Comparison of ENCODE assay signal across 1 cellular context in genomic region chr22:36528795-36529718, GRCh38.
TF ChIP-seq lines count a peak whose summit lies in the region.

TSS of gene EIF3D (minus strand) at chr22:36529166. CDS start at chr22:36526121, 3,045 bp downstream.

TF ChIP-seq in HEK293, 187 proteins besides CTCF, POLR2A, EP300 and RAD21 (continued from another document and continues in another):
- TF ChIP-seq PRDM6 (tag by site-specific recombination; IDR thresholded peaks at IDR 0.05) (no peak), ZNF324 (tag by site-specific recombination; IDR thresholded peaks at IDR 0.05) (peak; percentile 68; the same call in 1 of the 2 replicates), ZXDB (tag by site-specific recombination; IDR thresholded peaks at IDR 0.05) (peak; percentile 93), ZNF488 (tag by site-specific recombination; IDR thresholded peaks at IDR 0.05) (no peak), ZNF174 (tag by site-specific recombination; IDR thresholded peaks at IDR 0.05) (no peak), ZSCAN30 (tag by site-specific recombination; IDR thresholded peaks at IDR 0.05) (peak; percentile 45; the same call in 1 of the 2 replicates), TRIM28 (IDR thresholded peaks at IDR 0.05; ENCODE audit: borderline replicate concordance, low read length) (peak; percentile 44; the same call in 1 of the 2 replicates), ZNF426 (tag by site-specific recombination; IDR thresholded peaks at IDR 0.05) (no peak), ZNF211 (tag by site-specific recombination; IDR thresholded peaks at IDR 0.05; ENCODE audit: low read depth) (no peak), ZNF830 (tag by site-specific recombination; IDR thresholded peaks at IDR 0.05; ENCODE audit: low read depth) (no peak), ZNF266 (tag by site-specific recombination; IDR thresholded peaks at IDR 0.05; ENCODE audit: low read depth) (no peak), TCF7L2 (IDR thresholded peaks at IDR 0.05; ENCODE audit: borderline replicate concordance, low read depth, low read length) (no peak), ZNF785 (tag by site-specific recombination; IDR thresholded peaks at IDR 0.05) (no peak), ZNF10 (tag by site-specific recombination; IDR thresholded peaks at IDR 0.05) (no peak), ZNF677 (tag by site-specific recombination; IDR thresholded peaks at IDR 0.05) (no peak), YY2 (tag by site-specific recombination; IDR thresholded peaks at IDR 0.05) (peak; percentile 16; the same call in 1 of the 2 replicates), ZBTB1 (tag by site-specific recombination; IDR thresholded peaks at IDR 0.05) (peak; percentile 89), ZNF549 (tag by site-specific recombination; IDR thresholded peaks at IDR 0.05) (no peak), ZSCAN4 (tag by site-specific recombination; IDR thresholded peaks at IDR 0.05) (0 out of 2 replicates have a peak, but pooled peaks have one; percentile 11), OVOL3 (tag by site-specific recombination; IDR thresholded peaks at IDR 0.05) (peak; percentile 64; the same call in 1 of the 2 replicates), ZNF654 (tag by site-specific recombination; IDR thresholded peaks at IDR 0.05; ENCODE audit: low read depth) (no peak), ZNF692 (tag by site-specific recombination; IDR thresholded peaks at IDR 0.05) (peak; percentile 78), ZNF792 (tag by site-specific recombination; IDR thresholded peaks at IDR 0.05) (0 out of 2 replicates have a peak, but pooled peaks have one; percentile 64), MZF1 (tag by site-specific recombination; IDR thresholded peaks at IDR 0.05; ENCODE audit: borderline replicate concordance) (0 out of 2 replicates have a peak, but pooled peaks have one; percentile 19), TSHZ1 (tag by site-specific recombination; IDR thresholded peaks at IDR 0.05; ENCODE audit: borderline replicate concordance) (no peak), ZNF660 (tag by site-specific recombination; IDR thresholded peaks at IDR 0.05) (peak; percentile 72), ZNF664 (tag by site-specific recombination; IDR thresholded peaks at IDR 0.05) (no peak), PATZ1 (tag by site-specific recombination; IDR thresholded peaks at IDR 0.05) (peak; percentile 70), SALL2 (tag by site-specific recombination; IDR thresholded peaks at IDR 0.05; ENCODE audit: borderline replicate concordance) (no peak), SETDB1 (IDR thresholded peaks at IDR 0.05; ENCODE audit: insufficient read length, low read length) (no peak), ZNF629 (tag by site-specific recombination; IDR thresholded peaks at IDR 0.05) (peak; percentile 94), ZNF391 (tag by site-specific recombination; IDR thresholded peaks at IDR 0.05; ENCODE audit: borderline replicate concordance, low read depth) (peak; percentile 93), SP3 (tag by site-specific recombination; IDR thresholded peaks at IDR 0.05) (peak; percentile 90), ZNF544 (tag by site-specific recombination; IDR thresholded peaks at IDR 0.05) (no peak), ZSCAN23 (tag by site-specific recombination; IDR thresholded peaks at IDR 0.05) (peak; percentile 71; the same call in 1 of the 2 replicates), ZNF311 (tag by site-specific recombination; IDR thresholded peaks at IDR 0.05; ENCODE audit: borderline replicate concordance) (no peak), KLF16 (tag by site-specific recombination; IDR thresholded peaks at IDR 0.05) (peak; percentile 76), ZNF121 (tag by site-specific recombination; IDR thresholded peaks at IDR 0.05) (0 out of 2 replicates have a peak, but pooled peaks have one; percentile 13), ZNF521 (tag by site-specific recombination; IDR thresholded peaks at IDR 0.05) (no peak), ZNF555 (tag by site-specific recombination; conservative IDR thresholded peaks at IDR 0.05) (no peak), HOXA7 (CRISPR knock-in tag; IDR thresholded peaks at IDR 0.05; ENCODE audit: borderline replicate concordance) (no peak), PRDM1 (tag by site-specific recombination; IDR thresholded peaks at IDR 0.05) (no peak), ZNF768 (tag by site-specific recombination; IDR thresholded peaks at IDR 0.05) (no peak), ZNF513 (tag by site-specific recombination; IDR thresholded peaks at IDR 0.05) (no peak), ZNF214 (tag by site-specific recombination; IDR thresholded peaks at IDR 0.05; ENCODE audit: borderline replicate concordance) (no peak), ZNF398 (tag by site-specific recombination; IDR thresholded peaks at IDR 0.05) (no peak), ZNF639 (tag by site-specific recombination; IDR thresholded peaks at IDR 0.05) (peak; percentile 79), ZNF624 (tag by site-specific recombination; IDR thresholded peaks at IDR 0.05) (no peak), ZBTB6 (tag by site-specific recombination; IDR thresholded peaks at IDR 0.05) (0 out of 2 replicates have a peak, but pooled peaks have one; percentile 22), SP7 (tag by site-specific recombination; IDR thresholded peaks at IDR 0.05) (peak; percentile 63), ZNF175 (tag by site-specific recombination; IDR thresholded peaks at IDR 0.05) (no peak)
